In genomic region chr21:31929548-31929947, GRCh38 we compare ENCODE assay signal across 20 cellular contexts. TPM values are rescaled to one million over a fixed set of nuclear protein-coding genes. Genes with fewer than 3 reads are reported as not detected.
A peak's percentile ranks its signal among the peaks of the same experiment; 100 is the strongest.
DNase-seq lines count a peak whose midpoint lies in the region; ATAC-seq and TF ChIP-seq lines count a peak whose summit lies in the region.
"Had no signal": no experiment of that assay in that cellular context is flagged by ENCODE, and none has a peak within 500 bp of the region (broad histone marks: within the 10 kb centered on the region; RNA-seq: fewer than 3 reads in every experiment).

No MANE protein-coding gene starts in this region.

- in situ Hi-C loops in IMR-90 (cut with MboI; ENCODE audit: low sequenced_read_pairs), result no loop called here

- no CpG with 5 or more reads among the region's 7 CpGs for WGBS in IMR-90 (ENCODE audit: extremely low coverage in 2 of 2, insufficient read length in 1 of 2), 2 experiments
- 81 to 85% methylated on average over 2 to 7 of the region's 7 CpGs for WGBS in endodermal cell (ENCODE audit: insufficient coverage in 1 of 2, insufficient read length in 1 of 2), 2 experiments
- WGBS in thyroid gland, 2 donors, result 80 to 81% methylated on average over 7 of the region's 7 CpGs

- POLR2A ChIA-PET in IMR-90 (lab: Charles Lee; ENCODE audit: unreplicated experiment), result no interaction called here

- H3K4me2 ChIP-seq in IMR-90 (ENCODE audit: low read depth, low read length) (no peak overlapping the region), neural progenitor cell (peak overlapping the region; percentile 3)
- H3K4me2 ChIP-seq: KMS-11 had no signal

- H3K9me3 ChIP-seq in IMR-90 (ENCODE audit: control insufficient read depth, insufficient read depth, low read length) (no peaks in the 10 kb centered on the region), endodermal cell (ENCODE audit: control insufficient read depth, low read length) (peaks cover 5% of the 10 kb centered on the region), neural progenitor cell (ENCODE audit: low read depth) (no peaks in the 10 kb centered on the region), thyroid gland (no peaks in the 10 kb centered on the region)
- H3K9me3 ChIP-seq: BE2C had no signal

- no peak overlapping the region for H2BK20ac ChIP-seq in IMR-90 (ENCODE audit: low read depth, low read length)

- no peak for TF ChIP-seq RAD21 in IMR-90 (IDR thresholded peaks at IDR 0.05; ENCODE audit: low read length)

- no peak for TF ChIP-seq POLR2A in IMR-90 (IDR thresholded peaks at IDR 0.05; ENCODE audit: low read depth, low read length)
- no peak for TF ChIP-seq POLR2A in thyroid gland (IDR thresholded peaks at IDR 0.05)

- H3K4me1 Mint-ChIP-seq in endodermal cell (peaks cover 18% of the 10 kb centered on the region), neural progenitor cell (peaks cover 63% of the 10 kb centered on the region)

- no peak overlapping the region for H3K27ac Mint-ChIP-seq in endodermal cell
- H3K27ac Mint-ChIP-seq in neural progenitor cell, result peak overlapping the region; percentile 98
- H3K27ac Mint-ChIP-seq: CD4-positive, alpha-beta memory T cell; T-helper 1 cell treated with Interleukin-12 subunit alpha and Interleukin-12 subunit beta and Interleukin-4 antibody, amounts not matched to agents 30 μg/mL and 1 μg/mL, for 36 hours had no signal

- H3K36me3 Mint-ChIP-seq in endodermal cell (ENCODE audit: low read depth) (peaks cover 10% of the 10 kb centered on the region), neural progenitor cell (peaks cover 20% of the 10 kb centered on the region)
- H3K36me3 Mint-ChIP-seq: CD4-positive, alpha-beta memory T cell had no signal

- H3K27me3 Mint-ChIP-seq in endodermal cell (ENCODE audit: insufficient read depth), result no peaks in the 10 kb centered on the region
- H3K27me3 Mint-ChIP-seq in neural progenitor cell (ENCODE audit: insufficient read depth, low read depth), result peaks cover 5% of the 10 kb centered on the region

- dilution Hi-C loops in IMR-90 (cut with HindIII; ENCODE audit: low sequenced_read_pairs, unreplicated experiment), result no loop called here

- H3K36me3 ChIP-seq in IMR-90 (ENCODE audit: control insufficient read depth, insufficient read depth, low read length) (peaks cover 2% of the 10 kb centered on the region; the same call in 1 of the 2 replicates), endodermal cell (ENCODE audit: control insufficient read depth, insufficient read depth, low read length) (no peaks in the 10 kb centered on the region), neural progenitor cell (no peaks in the 10 kb centered on the region), thyroid gland (no peaks in the 10 kb centered on the region)

- no peak overlapping the region for H4K91ac ChIP-seq in IMR-90 (ENCODE audit: insufficient read depth, low read depth, low read length)

- CTCF ChIA-PET in IMR-90 (lab: Yijun Ruan, JAX), result interaction anchor here (0.6 kb wide), 1 partner anchor 159 kb away, joined by 3 read pairs; no protein-coding TSS in a partner anchor

- no peak overlapping the region for H4K8ac ChIP-seq in IMR-90 (ENCODE audit: low read depth in 2 of 2, low read length in 2 of 2)

- peaks cover 19% of the 10 kb centered on the region for H3F3A ChIP-seq in neural progenitor cell (ENCODE audit: low read depth)

- peaks cover 10% of the 10 kb centered on the region for H3K9me1 ChIP-seq in IMR-90 (ENCODE audit: insufficient read depth, low read length)

- no TSS peak for BruUV-seq in IMR-90 (replicated peaks; lab: Mats Ljungman, UMichigan)

- no peaks in the 10 kb centered on the region for H3K79me2 ChIP-seq in neural progenitor cell (ENCODE audit: low read depth)

- H3K9ac ChIP-seq in IMR-90 (ENCODE audit: low read depth, low read length) (no peak overlapping the region), endodermal cell (ENCODE audit: extremely low read depth, low read length, poor library complexity, severe bottlenecking) (no peak overlapping the region), neural progenitor cell (no peak overlapping the region)
- H3K9ac ChIP-seq: KMS-11 had no signal

- H3K18ac ChIP-seq in IMR-90 (ENCODE audit: low read depth, low read length), result no peak overlapping the region

- H2BK120ac ChIP-seq in IMR-90 (ENCODE audit: low read depth, low read length), result no peak overlapping the region

- H3K23ac ChIP-seq in IMR-90 (ENCODE audit: low read depth, low read length), result no peak overlapping the region

- no peak overlapping the region for H3K14ac ChIP-seq in IMR-90 (replicated peaks; ENCODE audit: low read depth, low read length)

- TF ChIP-seq CTCF in IMR-90 (conservative IDR thresholded peaks at IDR 0.05; ENCODE audit: low read depth, low read length) (no peak), endodermal cell (conservative IDR thresholded peaks at IDR 0.05) (no peak), neural progenitor cell (IDR thresholded peaks at IDR 0.05) (no peak), thyroid gland (IDR thresholded peaks at IDR 0.05) (no peak)

- no peak overlapping the region for H2BK15ac ChIP-seq in IMR-90 (ENCODE audit: low read depth, low read length)

- H3K56ac ChIP-seq in IMR-90 (ENCODE audit: extremely low read depth, insufficient read depth, low read length), result no peak overlapping the region

- ATAC-seq in IMR-90 (ENCODE audit: low read depth) (peak; percentile 17; the same call in 1 of the 2 replicates), HG03095 (IDR thresholded peaks at IDR 0.05; ENCODE audit: unreplicated experiment) (no peak)
- ATAC-seq: Panc1, Right ventricle myocardium inferior, SK-N-SH treated with all-trans-retinoic acid at 6 μM for 48 hours had no signal

- DNase-seq in IMR-90 (no peak), NCI-H2227 (lab: John Stamatoyannopoulos, UW; ENCODE audit: unreplicated experiment) (peak; percentile 52), endodermal cell (no peak), neural progenitor cell (ENCODE audit: low spot score) (peak; percentile 37), thyroid gland (no peak), hepatic stellate cell (ENCODE audit: low spot score) (no peak), T-helper 2 cell (no peak)
- DNase-seq: BE2C; CD4-positive, alpha-beta memory T cell; H7; NCI-H1092; NCI-H187; NCI-H345 had no signal

- H3K27ac ChIP-seq in IMR-90 (ENCODE audit: insufficient read depth, low read length) (no peak overlapping the region), endodermal cell (ENCODE audit: low read depth, low read length) (peak overlapping the region; percentile 78), neural progenitor cell (peak overlapping the region; percentile 29), thyroid gland (no peak overlapping the region)
- H3K27ac ChIP-seq: KMS-11 had no signal

- H4K20me1 ChIP-seq in IMR-90 (ENCODE audit: insufficient read depth, low read length) (no peaks in the 10 kb centered on the region), neural progenitor cell (ENCODE audit: low read depth) (peaks cover 10% of the 10 kb centered on the region)

- intact Hi-C loops in IMR-90 (cut with micrococcal nuclease), result no loop called here
- intact Hi-C loops in thyroid gland (cut with DNase I), result no loop called here

- no peak overlapping the region for H2BK5ac ChIP-seq in IMR-90 (ENCODE audit: low read depth, low read length, poor library complexity, severe bottlenecking)

- H3K79me1 ChIP-seq in IMR-90 (ENCODE audit: low read depth in 1 of 2, low read length in 2 of 2), result peaks cover 3% of the 10 kb centered on the region in 2 experiments; a peak in 2 of 4 replicates

- H3K4me1 ChIP-seq in IMR-90 (ENCODE audit: control insufficient read depth, insufficient read depth, low read length), result peaks cover 8% of the 10 kb centered on the region
- H3K4me1 ChIP-seq in endodermal cell (ENCODE audit: control insufficient read depth, insufficient read depth, low read length), result no peaks in the 10 kb centered on the region
- H3K4me1 ChIP-seq in neural progenitor cell, result peaks cover 33% of the 10 kb centered on the region
- H3K4me1 ChIP-seq in thyroid gland, result no peaks in the 10 kb centered on the region

- H4K5ac ChIP-seq in IMR-90 (ENCODE audit: low read depth, low read length), result no peak overlapping the region

- H3K9me3 Mint-ChIP-seq in endodermal cell (peaks cover 6% of the 10 kb centered on the region), neural progenitor cell (peaks cover 10% of the 10 kb centered on the region)

- H2AFZ ChIP-seq in IMR-90 (replicated peaks; ENCODE audit: low read length, poor library complexity) (no peak overlapping the region), neural progenitor cell (replicated peaks) (no peak overlapping the region)

- H3K4me3 ChIP-seq in IMR-90 (ENCODE audit: insufficient read depth, low read depth, low read length) (no peak overlapping the region), endodermal cell (ENCODE audit: low read length) (no peak overlapping the region), neural progenitor cell (no peak overlapping the region), thyroid gland (replicated peaks in 1 of 3) (no peak overlapping the region)

- no peak overlapping the region for H2AK9ac ChIP-seq in IMR-90 (replicated peaks; ENCODE audit: low read depth, low read length, poor library complexity)

- H3K4me3 Mint-ChIP-seq in endodermal cell (no peak overlapping the region), neural progenitor cell (peak overlapping the region; percentile 75)
- H3K4me3 Mint-ChIP-seq: CD4-positive, alpha-beta memory T cell; T-helper 1 cell treated with Interleukin-12 subunit alpha and Interleukin-12 subunit beta and Interleukin-4 antibody, amounts not matched to agents 30 μg/mL and 1 μg/mL, for 36 hours had no signal

- no peak overlapping the region for H2AK5ac ChIP-seq in IMR-90 (ENCODE audit: low read depth, low read length)

- H3K27me3 ChIP-seq in IMR-90 (ENCODE audit: control insufficient read depth, insufficient read depth, low read length), result no peaks in the 10 kb centered on the region
- no peaks in the 10 kb centered on the region for H3K27me3 ChIP-seq in endodermal cell (ENCODE audit: control insufficient read depth, insufficient read depth, low read length, poor library complexity, severe bottlenecking)
- H3K27me3 ChIP-seq in neural progenitor cell, result no peaks in the 10 kb centered on the region
- no peaks in the 10 kb centered on the region for H3K27me3 ChIP-seq in thyroid gland
- H3K27me3 ChIP-seq: BE2C had no signal

- H3K4ac ChIP-seq in IMR-90 (ENCODE audit: low read depth, low read length), result no peak overlapping the region

TF ChIP-seq in IMR-90, 13 proteins besides CTCF, POLR2A, EP300 and RAD21 (continues in another document):
- TF ChIP-seq MAFK (IDR thresholded peaks at IDR 0.05; ENCODE audit: low read depth, low read length), result no peak
- TF ChIP-seq MXI1 (IDR thresholded peaks at IDR 0.05; ENCODE audit: borderline replicate concordance, low read depth, low read length), result no peak
- TF ChIP-seq CHD1 (IDR thresholded peaks at IDR 0.05; ENCODE audit: low read depth, low read length), result no peak
- TF ChIP-seq RFX5 (IDR thresholded peaks at IDR 0.05; ENCODE audit: low read depth, low read length), result no peak

RNA-seq across cellular contexts. Expression of gene HUNK, which starts 56.7 kb away (rescaled TPM):
- total RNA-seq in IMR-90 (2012; rRNA removed) (1.1 and 2.0 TPM in 2 replicates), endodermal cell (1 to 10 TPM; 5.8 to 8.4 TPM), neural progenitor cell (ENCODE audit: low replicate concordance) (4.7 and 5.7 TPM in 2 replicates), thyroid gland (1 to 10 TPM in 1 of 4 donors, under 1 TPM in 3; 0.22 to 1.2 (median 0.36) TPM)
- polyA plus RNA-seq in IMR-90 (2012; rRNA removed), result 1.0 and 1.3 TPM in 2 replicates
- 0.58 and 0.60 TPM in 2 replicates for polyA plus RNA-seq in IMR-90 (2012; cell fraction: cytosol; rRNA removed)
- polyA plus RNA-seq in IMR-90 (2012; cell fraction: nucleus; rRNA removed; ENCODE audit: low replicate concordance), result 0.52 and 0.96 TPM in 2 replicates
- 8.8 TPM for polyA plus RNA-seq in endodermal cell (2013, experiment 1 of 2)
- 8.4 TPM for polyA plus RNA-seq in endodermal cell (2013, experiment 2 of 2)
- total RNA-seq: MCF 10A had no signal

Comparison
In these comparisons a context has a peak if more than half of its experiments do, and no peak if none do; other contexts are left out.
1. DNase-seq: peak in NCI-H2227 (single experiment) and neural progenitor cell (single experiment); none in IMR-90 (single experiment), endodermal cell (single experiment), thyroid gland (0 of 2), hepatic stellate cell (single experiment) and T-helper 2 cell (0 of 5).
2. H3K27ac ChIP-seq: peak in endodermal cell (single experiment) and neural progenitor cell (single experiment); none in IMR-90 (single experiment) and thyroid gland (0 of 3).